In genomic region chrX:47620303-47620685, GRCh38 we compare ENCODE assay signal across 2 cellular contexts.
TF ChIP-seq lines count a peak whose summit lies in the region.

No MANE protein-coding gene starts in this region.

TF ChIP-seq in HCT116, 20 proteins besides CTCF, POLR2A, EP300 and RAD21:
- no peak for TF ChIP-seq ZBTB33 (IDR thresholded peaks at IDR 0.05; ENCODE audit: extremely low read depth, insufficient replicate concordance, low read length)
- TF ChIP-seq FOSL1 (IDR thresholded peaks at IDR 0.05; ENCODE audit: low read depth), result no peak
- TF ChIP-seq EZH2 (IDR thresholded peaks at IDR 0.05), result no peak
- no peak for TF ChIP-seq ZFX (IDR thresholded peaks at IDR 0.05)
- TF ChIP-seq ATF3 (IDR thresholded peaks at IDR 0.05), result no peak
- TF ChIP-seq REST (IDR thresholded peaks at IDR 0.05; ENCODE audit: low read depth), result no peak
- no peak for TF ChIP-seq ELF1 (IDR thresholded peaks at IDR 0.05; ENCODE audit: borderline replicate concordance, low read depth)
- TF ChIP-seq SIN3A (IDR thresholded peaks at IDR 0.05; ENCODE audit: low read depth), result 0 out of 2 replicates have a peak, but pooled peaks have one; percentile 4

TF ChIP-seq in neural cell, 6 proteins besides CTCF, POLR2A, EP300 and RAD21 (continued from another document):
- no peak for TF ChIP-seq TAF1 (IDR thresholded peaks at IDR 0.05; ENCODE audit: low read depth)
